9 cellular contexts compared by ENCODE assay signal in genomic region chr22:44752285-44753188, GRCh38. TPM values are rescaled to one million over a fixed set of nuclear protein-coding genes. Genes with fewer than 3 reads are reported as not detected.
DNase-seq lines count a peak whose midpoint lies in the region; ATAC-seq, FAIRE-seq and TF ChIP-seq lines count a peak whose summit lies in the region.
"Had no signal": no experiment of that assay in that cellular context is flagged by ENCODE, and none has a peak within 500 bp of the region (broad histone marks: within the 10 kb centered on the region; RNA-seq: fewer than 3 reads in every experiment).

Gene ARHGAP8 (plus strand): TSS chr22:44752575. CDS start chr22:44786528, 33,953 bp downstream.

- peak within 1 kb of the TSS; percentile 96 for H3K4me3 ChIP-seq in GM23338
- H3K4me3 ChIP-seq in epithelial cell of esophagus (ENCODE audit: low read length), result peak within 1 kb of the TSS; percentile 70
- peak within 1 kb of the TSS; percentile 45 to 72 (median 54) for H3K4me3 ChIP-seq in pancreas

- FAIRE-seq in pancreas (lab: Jason Lieb, UNC), result no peak

- H3K9me2 ChIP-seq in GM23338 (ENCODE audit: insufficient read depth), result peaks cover 4% of the 10 kb centered on the region; the same call in 1 of the 2 replicates

- DNase-seq in GM23338 (ENCODE audit: low spot score) (peak; percentile 85), NCI-H510A treated with DMSO at 0.1 percent for 48 hours (lab: John Stamatoyannopoulos, UW) (peak; percentile 15), epithelial cell of esophagus (ENCODE audit: low read depth) (peak; percentile 53), pancreas (peak; percentile 65 to 88 (median 78)), NCI-H2107 treated with DMSO at 0.1 percent for 48 hours (lab: John Stamatoyannopoulos, UW; ENCODE audit: unreplicated experiment) (no peak)

- H3K9me3 ChIP-seq in pancreas, result no peaks in the 10 kb centered on the region

- H3K4me1 Mint-ChIP-seq in GM23338, result peaks cover 36% of the 10 kb centered on the region
- H3K4me1 Mint-ChIP-seq: neural crest cell had no signal

- H3K36me3 ChIP-seq in GM23338 (ENCODE audit: insufficient read depth) (no peaks in the 10 kb centered on the region), pancreas (no peaks in the 10 kb centered on the region)

- peaks cover 26% of the 10 kb centered on the region for H3K27me3 Mint-ChIP-seq in GM23338 (ENCODE audit: insufficient read depth, low read depth, poor library complexity)

- H3K4me2 ChIP-seq in GM23338, result peak within 1 kb of the TSS; percentile 99

- peak within 1 kb of the TSS; percentile 90 for H3K4me3 Mint-ChIP-seq in GM23338
- H3K4me3 Mint-ChIP-seq: neural crest cell had no signal

- peak; percentile 59 for ATAC-seq in GM23338
- ATAC-seq in pancreas, result peak; percentile 78 to 87 (median 80)
- no peak for ATAC-seq in GM18868 (IDR thresholded peaks at IDR 0.05; ENCODE audit: unreplicated experiment)
- no peak for ATAC-seq in GM21529 (IDR thresholded peaks at IDR 0.05; ENCODE audit: unreplicated experiment)
- ATAC-seq in HG02938 (IDR thresholded peaks at IDR 0.05; ENCODE audit: unreplicated experiment), result no peak

- TF ChIP-seq CTCF in GM23338 (conservative IDR thresholded peaks at IDR 0.05; ENCODE audit: low read depth in 2 of 2) (no peak), epithelial cell of esophagus (IDR thresholded peaks at IDR 0.05; ENCODE audit: insufficient read depth, low read depth, low read length, missing control alignments) (no peak), pancreas (IDR thresholded peaks at IDR 0.05) (no peak)

- peaks cover 36% of the 10 kb centered on the region for H3K4me1 ChIP-seq in GM23338 (ENCODE audit: insufficient read depth)
- peaks cover 13 to 23% (median 17%) of the 10 kb centered on the region in 3 donors for H3K4me1 ChIP-seq in pancreas

- peak within 1 kb of the TSS; percentile 81 for H2AFZ ChIP-seq in GM23338

- H3K27ac Mint-ChIP-seq in GM23338, result no peak within 1 kb of the TSS

- H3K79me2 ChIP-seq in GM23338 (replicated peaks; ENCODE audit: insufficient read depth), result peaks cover 47% of the 10 kb centered on the region

- intact Hi-C loops in pancreas (cut with DNase I), result no loop called here

- H3K9me3 Mint-ChIP-seq in GM23338, result peaks cover 7% of the 10 kb centered on the region; the same call in 2 of the 3 replicates
- H3K9me3 Mint-ChIP-seq: neural crest cell had no signal

- WGBS in pancreas, 2 donors, result 1 to 3% methylated on average over 54 to 75 of the region's 78 CpGs

- H4K20me1 ChIP-seq in GM23338 (replicated peaks; ENCODE audit: insufficient read depth), result peaks cover 7% of the 10 kb centered on the region

- H3K27me3 ChIP-seq in GM23338 (ENCODE audit: insufficient read depth) (no peaks in the 10 kb centered on the region), pancreas (no peaks in the 10 kb centered on the region)

- H3K36me3 Mint-ChIP-seq in GM23338 (ENCODE audit: low read depth), result peaks cover 20% of the 10 kb centered on the region

- peak within 1 kb of the TSS; percentile 39; the same call in 1 of the 2 replicates for H3K27ac ChIP-seq in GM23338 (ENCODE audit: low read depth)
- peak within 1 kb of the TSS; percentile 17 to 73 (median 60) for H3K27ac ChIP-seq in pancreas

- H3F3A ChIP-seq in GM23338 (replicated peaks; ENCODE audit: low read depth), result 0 out of 2 replicates have a peak, but pooled peaks cover 12% of the 10 kb centered on the region

TF ChIP-seq in GM23338, 12 proteins besides CTCF, POLR2A, EP300 and RAD21:
- TF ChIP-seq POLR2AphosphoS5 (IDR thresholded peaks at IDR 0.05; ENCODE audit: low read depth) (peak; percentile 63), NANOG (IDR thresholded peaks at IDR 0.05; ENCODE audit: borderline replicate concordance) (no peak), ZNF331 (CRISPR knock-in tag; IDR thresholded peaks at IDR 0.05; ENCODE audit: low read depth) (no peak)

RNA-seq across cellular contexts. Expression of gene ARHGAP8, which starts in this region (rescaled TPM):
- 45.4 and 62.8 TPM in 2 replicates for total RNA-seq in GM23338 (2014; rRNA removed; shearing (Covaris generic))
- polyA plus RNA-seq in GM23338 (2016; fragmentation: Nextera tagmentation; extraction: Ambion mirVana) (60.8 and 64.9 TPM in 2 replicates), pancreas (10 to 100 TPM; 52.2 to 59.2 TPM)
- total RNA-seq in pancreas, result 10 to 100 TPM in 4 of 6 donors, 1 to 10 TPM in 2; 8.6 to 20.1 (median 11.1) TPM

Comparison
In these comparisons a context has a peak if more than half of its experiments do, and no peak if none do; other contexts are left out.
1. ATAC-seq: peak in GM23338 (single experiment) and pancreas (4 of 4); none in GM18868 (single experiment), GM21529 (single experiment) and HG02938 (single experiment).
2. Peak in every context shown above with its lines, with median percentiles within 50 percentile points of each other: H3K4me3 ChIP-seq.